In genomic region chr12:58841058-58841798, GRCh38 we compare ENCODE assay signal across 27 cellular contexts.
A peak's percentile ranks its signal among the peaks of the same experiment; 100 is the strongest.
DNase-seq lines count a peak whose midpoint lies in the region; FAIRE-seq and TF ChIP-seq lines count a peak whose summit lies in the region.
"Had no signal": no experiment of that assay in that cellular context is flagged by ENCODE, and none has a peak within 500 bp of the region (broad histone marks: within the 10 kb centered on the region; RNA-seq: fewer than 3 reads in every experiment).

No MANE protein-coding gene starts in this region.

- H3K36me3 Mint-ChIP-seq in nephron progenitor cell (ENCODE audit: low read depth) = peaks cover 20% of the 10 kb centered on the region
- H3K36me3 Mint-ChIP-seq: memory B cell had no signal

- H3K36me3 ChIP-seq in left ventricle myocardium inferior (no peaks in the 10 kb centered on the region), small intestine (ENCODE audit: control insufficient read depth in 2 of 2, insufficient read depth in 2 of 2, low read length in 2 of 2) (no peaks in the 10 kb centered on the region)
- H3K36me3 ChIP-seq: cardiac muscle cell, HAP-1, MG63, stomach had no signal

- FAIRE-seq in small intestine (lab: Jason Lieb, UNC) = no peak
- FAIRE-seq: endothelial cell of umbilical vein had no signal

- H3K9me3 ChIP-seq in left ventricle myocardium inferior (replicated peaks) (peaks cover 21% of the 10 kb centered on the region), small intestine (ENCODE audit: control insufficient read depth, low read depth) (no peaks in the 10 kb centered on the region)
- H3K9me3 ChIP-seq: HAP-1 had no signal

- H3K27ac ChIP-seq in left ventricle myocardium inferior (replicated peaks) (no peak overlapping the region), small intestine (ENCODE audit: low read depth in 1 of 2, low read length in 1 of 2) (no peak overlapping the region)
- H3K27ac ChIP-seq: cardiac muscle cell, stomach had no signal

- H3K4me1 Mint-ChIP-seq in nephron progenitor cell = no peaks in the 10 kb centered on the region
- H3K4me1 Mint-ChIP-seq: memory B cell, naive B cell had no signal

- no peaks in the 10 kb centered on the region for H3K27me3 Mint-ChIP-seq in nephron progenitor cell (ENCODE audit: low read depth, poor library complexity)
- H3K27me3 Mint-ChIP-seq: memory B cell, naive B cell had no signal

- peak; percentile 44 for DNase-seq in COLO668 (lab: John Stamatoyannopoulos, UW; ENCODE audit: unreplicated experiment)
- DNase-seq in NCI-H510A (lab: John Stamatoyannopoulos, UW) = peak; percentile 41
- peak; percentile 24 for DNase-seq in left ventricle myocardium inferior
- DNase-seq in nephron progenitor cell = peak; percentile 23
- no peak for DNase-seq in cerebellar nuclear complex (lab: John Stamatoyannopoulos, UW)
- no peak for DNase-seq in small intestine
- DNase-seq in NCI-H69 (lab: John Stamatoyannopoulos, UW) = no peak
- no peak for DNase-seq in central memory CD4-positive, alpha-beta T cell
- DNase-seq: activated CD4-positive, alpha-beta T cell treated with anti-CD3 and anti-CD28 coated beads for 4 hours; activated naive CD4-positive, alpha-beta T cell treated with anti-CD3 and anti-CD28 coated beads, Interleukin-2, amount 50 U/mL, for 16 hours; dermis blood vessel endothelial cell; DMS153; foreskin fibroblast; GF-D8; MG63; naive B cell; NCI-H1417; NCI-H526 treated with DMSO at 0.1 percent for 48 hours; OCI-M1; SHP77 treated with DMSO at 0.1 percent for 48 hours; stimulated activated CD4-positive, alpha-beta T cell treated with anti-CD3 and anti-CD28 coated beads, Interleukin-15, amount 100 ng/mL, for 24 hours; stomach; trophoblast cell had no signal

- peaks cover 36% of the 10 kb centered on the region for H3K9me3 Mint-ChIP-seq in nephron progenitor cell

- no peak overlapping the region for H3K4me3 Mint-ChIP-seq in nephron progenitor cell
- H3K4me3 Mint-ChIP-seq: memory B cell, naive B cell had no signal

- 75 to 86% (median 83%) methylated on average over 15 of the region's 15 CpGs for WGBS in small intestine, 3 donors

- intact Hi-C loops in left ventricle myocardium inferior (cut with micrococcal nuclease) = no loop called here

- H3K27ac Mint-ChIP-seq in nephron progenitor cell = no peak overlapping the region
- H3K27ac Mint-ChIP-seq: memory B cell, naive B cell had no signal

- TF ChIP-seq CTCF in left ventricle myocardium inferior (IDR thresholded peaks at IDR 0.05; ENCODE audit: borderline replicate concordance) = no peak
- no peak for TF ChIP-seq CTCF in nephron progenitor cell (IDR thresholded peaks at IDR 0.05)

- H3K27me3 ChIP-seq in left ventricle myocardium inferior (ENCODE audit: low read depth) (no peaks in the 10 kb centered on the region), small intestine (ENCODE audit: control insufficient read depth in 2 of 2, insufficient read depth in 2 of 2, low read length in 2 of 2) (no peaks in the 10 kb centered on the region)
- H3K27me3 ChIP-seq: cardiac muscle cell, MG63, stomach had no signal

- no peaks in the 10 kb centered on the region for H3K4me1 ChIP-seq in left ventricle myocardium inferior
- H3K4me1 ChIP-seq in small intestine (ENCODE audit: control insufficient read depth in 2 of 2, insufficient read depth in 1 of 2, low read depth in 1 of 2, low read length in 1 of 2) = no peaks in the 10 kb centered on the region
- H3K4me1 ChIP-seq: HAP-1, stomach had no signal

- H3K4me3 ChIP-seq in left ventricle myocardium inferior (no peak overlapping the region), small intestine (ENCODE audit: low read depth in 1 of 2, low read length in 2 of 2) (no peak overlapping the region)
- H3K4me3 ChIP-seq: cardiac muscle cell, HAP-1, MG63, stomach had no signal

Comparison
In these comparisons a context has a peak if more than half of its experiments do, and no peak if none do; other contexts are left out.
1. DNase-seq: peak in COLO668 (single experiment), NCI-H510A (single experiment), left ventricle myocardium inferior (single experiment) and nephron progenitor cell (single experiment); none in cerebellar nuclear complex (0 of 2), small intestine (single experiment), NCI-H69 (single experiment) and central memory CD4-positive, alpha-beta T cell (single experiment).